Comparison of ENCODE assay signal across 21 cellular contexts in genomic region chr12:83514372-83514771, GRCh38.
DNase-seq lines count a peak whose midpoint lies in the region; ATAC-seq and TF ChIP-seq lines count a peak whose summit lies in the region.
"Had no signal": no experiment of that assay in that cellular context is flagged by ENCODE, and none has a peak within 500 bp of the region (broad histone marks: within the 10 kb centered on the region; RNA-seq: fewer than 3 reads in every experiment).

No MANE protein-coding gene starts in this region.

- H3K36me3 Mint-ChIP-seq in T-cell, result no peaks in the 10 kb centered on the region
- H3K36me3 Mint-ChIP-seq: WTC11 had no signal

- CTCF ChIA-PET in T-cell (lab: Charles Lee), result no interaction called here

- peaks cover 0 to 9% (median 4%) of the 10 kb centered on the region in 3 donors for H3K9me3 Mint-ChIP-seq in T-cell
- H3K9me3 Mint-ChIP-seq: activated naive CD8-positive, alpha-beta T cell treated with anti-CD3 and anti-CD28 coated beads, Interleukin-2, amount 50 U/mL, for 24 hours; WTC11 had no signal

- no peak overlapping the region for H3K27ac Mint-ChIP-seq in T-cell
- H3K27ac Mint-ChIP-seq: activated naive CD8-positive, alpha-beta T cell treated with anti-CD3 and anti-CD28 coated beads, Interleukin-2, amount 50 U/mL, for 24 hours; effector memory CD8-positive, alpha-beta T cell had no signal

- H3K4me3 Mint-ChIP-seq in T-cell, result no peak overlapping the region
- H3K4me3 Mint-ChIP-seq: activated naive CD8-positive, alpha-beta T cell treated with anti-CD3 and anti-CD28 coated beads, Interleukin-2, amount 50 U/mL, for 24 hours; effector memory CD8-positive, alpha-beta T cell; WTC11 had no signal

- POLR2A ChIA-PET in T-cell (lab: Charles Lee), result no interaction called here

- intact Hi-C loops in upper lobe of right lung (cut with DNase I), result no loop called here

- peak; percentile 59 for ATAC-seq in esophagus mucosa
- no peak for ATAC-seq in upper lobe of right lung
- ATAC-seq in T-cell (replicated peaks in 1 of 4), result no peak
- ATAC-seq: activated naive CD8-positive, alpha-beta T cell treated with anti-CD3 and anti-CD28 coated beads, Interleukin-2, amount 50 U/mL, for 24 hours; body of pancreas; effector memory CD8-positive, alpha-beta T cell; sciatic nerve; WTC11 had no signal

- H3K27ac ChIP-seq in upper lobe of right lung, result no peak overlapping the region
- H3K27ac ChIP-seq: body of pancreas, SJCRH30, suprapubic skin had no signal

- no peaks in the 10 kb centered on the region for H3K4me1 ChIP-seq in upper lobe of right lung
- H3K4me1 ChIP-seq: body of pancreas, SJCRH30, suprapubic skin had no signal

- no peaks in the 10 kb centered on the region for H3K4me1 Mint-ChIP-seq in T-cell
- H3K4me1 Mint-ChIP-seq: activated naive CD8-positive, alpha-beta T cell treated with anti-CD3 and anti-CD28 coated beads, Interleukin-2, amount 50 U/mL, for 24 hours had no signal

- no peaks in the 10 kb centered on the region for H3K27me3 ChIP-seq in upper lobe of right lung
- H3K27me3 ChIP-seq: body of pancreas, SJCRH30, suprapubic skin had no signal

- DNase-seq in DMS153 (lab: John Stamatoyannopoulos, UW), result peak; percentile 97
- DNase-seq in HT-29 (ENCODE audit: low spot score), result peak; percentile 71
- peak; percentile 52 for DNase-seq in NCI-H69 (lab: John Stamatoyannopoulos, UW)
- DNase-seq in upper lobe of right lung, result no peak
- no peak for DNase-seq in T-cell
- no peak for DNase-seq in ureter (ENCODE audit: low spot score)
- DNase-seq: activated CD4-positive, alpha-beta T cell treated with anti-CD3 and anti-CD28 coated beads, Interleukin-2, amount 50 U/mL, for 48 hours; activated effector memory CD4-positive, alpha-beta T cell treated with anti-CD3 and anti-CD28 coated beads, Interleukin-2, amount 50 U/mL, for 16 hours; activated naive CD8-positive, alpha-beta T cell treated with anti-CD3 and anti-CD28 coated beads, Interleukin-2, amount 50 U/mL, for 24 hours; body of pancreas; effector memory CD8-positive, alpha-beta T cell; glutamatergic neuron; H7; NCI-H187; NCI-H524; OCI-M1; SJCRH30 had no signal

- no peaks in the 10 kb centered on the region for H3K36me3 ChIP-seq in upper lobe of right lung
- H3K36me3 ChIP-seq: SJCRH30, suprapubic skin had no signal

- no peaks in the 10 kb centered on the region for H3K9me3 ChIP-seq in upper lobe of right lung
- H3K9me3 ChIP-seq: body of pancreas, SJCRH30, suprapubic skin had no signal

- H3K27me3 Mint-ChIP-seq in T-cell, result no peaks in the 10 kb centered on the region
- H3K27me3 Mint-ChIP-seq: activated naive CD8-positive, alpha-beta T cell treated with anti-CD3 and anti-CD28 coated beads, Interleukin-2, amount 50 U/mL, for 24 hours; effector memory CD8-positive, alpha-beta T cell had no signal

- no peak overlapping the region for H3K4me3 ChIP-seq in upper lobe of right lung
- H3K4me3 ChIP-seq: body of pancreas, SJCRH30, suprapubic skin had no signal

- TF ChIP-seq CTCF in upper lobe of right lung (IDR thresholded peaks at IDR 0.05), result no peak

Comparison
In these comparisons a context has a peak if more than half of its experiments do, and no peak if none do; other contexts are left out.
1. DNase-seq: peak in DMS153 (single experiment), HT-29 (single experiment) and NCI-H69 (single experiment); none in upper lobe of right lung (single experiment), T-cell (0 of 34) and ureter (single experiment).